In the genomic region with DNA sequence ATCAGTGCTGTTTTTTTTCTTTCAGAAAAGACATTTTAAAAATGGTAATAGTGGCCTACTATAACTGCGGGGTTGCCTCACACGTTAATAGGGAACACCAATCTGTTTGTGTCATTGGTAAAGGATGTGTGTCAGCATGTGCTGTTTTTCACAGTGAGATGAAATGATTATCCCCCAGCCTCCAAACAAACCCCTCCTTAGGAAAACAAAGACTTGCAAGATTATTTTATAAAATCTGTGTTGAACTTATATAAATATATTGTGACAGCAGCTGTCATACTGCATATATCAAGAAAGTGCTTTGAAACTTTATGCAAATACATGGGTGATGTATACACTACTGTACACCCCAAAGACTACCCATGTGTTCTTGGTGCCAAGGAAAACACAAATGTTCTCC, we compare ENCODE assay signal across 24 cellular contexts.
"Had no signal": no experiment of that assay in that cellular context is flagged by ENCODE, and none has a peak within 500 bp of the region (broad histone marks: within the 10 kb centered on the region; RNA-seq: fewer than 3 reads in every experiment).

No MANE protein-coding gene starts in this region.

- DNase-seq: colonic mucosa; cortex of kidney; effector CD8-positive, alpha-beta T cell; effector memory CD8-positive, alpha-beta T cell; endodermal cell; foreskin keratinocyte; heart left ventricle; hypothalamus; immature natural killer cell; islet precursor cell; kidney; kidney glomerular epithelial cell; left colon; left ventricle myocardium superior; lower lobe of right lung; mesenchymal stem cell; mucosa of descending colon; naive B cell; naive thymus-derived CD8-positive, alpha-beta T cell had no signal

- H3K4me1 ChIP-seq: colonic mucosa had no signal

- H3K27me3 ChIP-seq: colonic mucosa, esophagus muscularis mucosa, foreskin keratinocyte, gastroesophageal sphincter, heart left ventricle, hepatocyte had no signal

- H3K4me3 ChIP-seq: colonic mucosa, esophagus muscularis mucosa, gastroesophageal sphincter, heart left ventricle, hepatocyte, lower lobe of right lung, mucosa of descending colon had no signal

- FAIRE-seq: endometrium, kidney had no signal

- H3K27ac ChIP-seq: colonic mucosa, esophagus muscularis mucosa, foreskin keratinocyte, gastroesophageal sphincter, heart left ventricle, hepatocyte, lower lobe of right lung had no signal

- ATAC-seq: effector memory CD8-positive, alpha-beta T cell; foreskin keratinocyte; gastroesophageal sphincter; heart left ventricle; left colon; left lobe of liver; left ventricle myocardium superior; lower lobe of right lung; mucosa of descending colon; naive thymus-derived CD8-positive, alpha-beta T cell had no signal

- H3K36me3 ChIP-seq: colonic mucosa, esophagus muscularis mucosa, gastroesophageal sphincter, heart left ventricle, lower lobe of right lung had no signal

- H3K9me3 ChIP-seq: colonic mucosa, esophagus muscularis mucosa, gastroesophageal sphincter, heart left ventricle, lower lobe of right lung, mucosa of descending colon had no signal
